Comparison of ENCODE assay signal across 8 cellular contexts in the genomic region with DNA sequence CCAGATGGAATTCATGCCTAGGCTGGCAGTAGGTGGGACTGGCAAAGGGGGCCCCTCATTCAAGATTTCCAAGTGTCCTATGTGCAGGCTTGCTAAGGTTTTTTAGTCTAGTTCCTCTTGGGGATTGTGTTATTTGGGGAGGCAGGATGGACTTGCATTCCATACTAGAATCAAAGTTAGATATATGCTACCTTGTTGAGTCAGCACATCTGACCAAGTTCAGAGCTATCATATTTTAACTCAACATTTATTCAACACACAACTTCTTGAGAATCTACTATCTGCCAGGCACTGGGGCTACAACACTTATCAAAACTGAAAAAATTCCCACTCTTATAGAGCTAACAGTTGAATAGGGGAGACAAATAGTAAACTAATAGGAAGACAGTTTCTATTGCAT. TPM values are rescaled to one million over a fixed set of nuclear protein-coding genes. Genes with fewer than 3 reads are reported as not detected.
"Had no signal": no experiment of that assay in that cellular context is flagged by ENCODE, and none has a peak within 500 bp of the region (broad histone marks: within the 10 kb centered on the region; RNA-seq: fewer than 3 reads in every experiment).

No MANE protein-coding gene starts in this region.

- FAIRE-seq: H1, H54, HTR-8/SVneo had no signal

- H3K4me3 ChIP-seq: GM23338 had no signal

- DNase-seq: H9, HCEC 1CT, KBM-7 had no signal

- ATAC-seq: GM23338 had no signal

- H3K4me2 ChIP-seq: GM23338 had no signal

- H2AFZ ChIP-seq: GM23338 had no signal

RNA-seq across cellular contexts. Expression of a gene that starts 6.7 kb away (rescaled TPM):
- total RNA-seq: GM23338, H1, H9, HT-29 had no signal
- polyA plus RNA-seq: GM23338, H1 had no signal

RNA-seq across cellular contexts. Expression of a gene that starts 31.9 kb away (rescaled TPM):
- total RNA-seq: GM23338, H1, H9, HT-29 had no signal
- polyA plus RNA-seq: GM23338, H1 had no signal
